Comparison of ENCODE assay signal across 14 cellular contexts in genomic region chr7:155295511-155295910, GRCh38. TPM values are rescaled to one million over a fixed set of nuclear protein-coding genes. Genes with fewer than 3 reads are reported as not detected.
DNase-seq lines count a peak whose midpoint lies in the region; ATAC-seq, FAIRE-seq and TF ChIP-seq lines count a peak whose summit lies in the region.
"Had no signal": no experiment of that assay in that cellular context is flagged by ENCODE, and none has a peak within 500 bp of the region (broad histone marks: within the 10 kb centered on the region; RNA-seq: fewer than 3 reads in every experiment).

No MANE protein-coding gene starts in this region.

- ATAC-seq in RWPE2 (ENCODE audit: low read depth) (no peak), HG02642 (IDR thresholded peaks at IDR 0.05; ENCODE audit: poor library complexity, unreplicated experiment) (no peak)
- ATAC-seq: heart left ventricle had no signal

- peaks cover 24% of the 10 kb centered on the region for H4K20me1 ChIP-seq in BLaER1

- 0 out of 2 replicates have a peak, but pooled peaks have one; percentile 16 for TF ChIP-seq POLR2A in GM12892 (IDR thresholded peaks at IDR 0.05; ENCODE audit: low read depth, low read length)

- no peak for TF ChIP-seq CTCF in RWPE2 (IDR thresholded peaks at IDR 0.05; ENCODE audit: poor library complexity, severe bottlenecking)

- no peak overlapping the region for H3K27ac ChIP-seq in BLaER1
- H3K27ac ChIP-seq in RWPE2 (ENCODE audit: poor library complexity, severe bottlenecking): peak overlapping the region; percentile 94
- H3K27ac ChIP-seq: heart left ventricle had no signal

- DNase-seq in GM12892 (ENCODE audit: insufficient read length) (no peak), RWPE2 (ENCODE audit: low spot score) (no peak), kidney tubule cell (ENCODE audit: low spot score) (peak; percentile 9), islet precursor cell (no peak), T1000 (lab: John Stamatoyannopoulos, UW) (no peak)
- DNase-seq in activated CD4-positive, CD25-positive, alpha-beta regulatory T cell (lab: John Stamatoyannopoulos, UW): no peak
- DNase-seq: erythroblast; heart left ventricle; NCI-H1436; NCI-H524 treated with DMSO at 0.1 percent for 48 hours; stimulated activated CD4-positive, alpha-beta T cell treated with anti-CD3 and anti-CD28 coated beads, Interleukin-2, amount 100 ng/mL, for 48 hours had no signal

- H3K9me3 ChIP-seq in BLaER1 (no peaks in the 10 kb centered on the region), RWPE2 (ENCODE audit: severe bottlenecking) (no peaks in the 10 kb centered on the region)
- H3K9me3 ChIP-seq: heart left ventricle, vagina had no signal

- FAIRE-seq in GM12892 (lab: Jason Lieb, UNC): no peak

- H3K27me3 ChIP-seq in BLaER1 (no peaks in the 10 kb centered on the region), RWPE2 (ENCODE audit: insufficient read depth, poor library complexity, severe bottlenecking) (no peaks in the 10 kb centered on the region)
- H3K27me3 ChIP-seq: heart left ventricle, vagina had no signal

- H3K4me3 ChIP-seq in BLaER1 (no peak overlapping the region), RWPE2 (ENCODE audit: severe bottlenecking) (no peak overlapping the region)
- H3K4me3 ChIP-seq: heart left ventricle, vagina had no signal

- H3K4me2 ChIP-seq in BLaER1: peak overlapping the region; percentile 90

- H3K9ac ChIP-seq in BLaER1: no peak overlapping the region

- H3K4me1 ChIP-seq in BLaER1: peaks cover 63% of the 10 kb centered on the region
- H3K4me1 ChIP-seq in RWPE2 (ENCODE audit: insufficient read depth, poor library complexity, severe bottlenecking): peaks cover 11% of the 10 kb centered on the region

- H3K36me3 ChIP-seq in BLaER1 (peaks cover 3% of the 10 kb centered on the region), RWPE2 (ENCODE audit: low read depth) (peaks cover 24% of the 10 kb centered on the region)
- H3K36me3 ChIP-seq: vagina had no signal

RNA-seq across cellular contexts. Expression of gene INSIG1, which starts 2.2 kb away (rescaled TPM):
- polyA plus RNA-seq in GM12892 (2012; ENCODE audit: missing spikeins): 72.0 TPM
